8 cellular contexts compared by ENCODE assay signal in genomic region chr1:93672069-93672468, GRCh38. TPM values are rescaled to one million over a fixed set of nuclear protein-coding genes. Genes with fewer than 3 reads are reported as not detected.
DNase-seq lines count a peak whose midpoint lies in the region; ATAC-seq, FAIRE-seq and TF ChIP-seq lines count a peak whose summit lies in the region.
"Had no signal": no experiment of that assay in that cellular context is flagged by ENCODE, and none has a peak within 500 bp of the region (broad histone marks: within the 10 kb centered on the region; RNA-seq: fewer than 3 reads in every experiment).

No MANE protein-coding gene starts in this region.

- no peak overlapping the region for H2AFZ ChIP-seq in HepG2 (ENCODE audit: low read length)
- no peak overlapping the region for H2AFZ ChIP-seq in neuronal stem cell (ENCODE audit: low read length)

- peak in 1 of 2 experiments; percentile 65; a peak in 2 of 4 replicates for TF ChIP-seq EP300 in HepG2 (IDR thresholded peaks at IDR 0.05; ENCODE audit: low read depth in 2 of 2, low read length in 2 of 2)
- no peak for TF ChIP-seq EP300 in HepG2 (CRISPR knock-in tag; IDR thresholded peaks at IDR 0.05; ENCODE audit: borderline replicate concordance)

- peaks cover 1 to 14% of the 10 kb centered on the region in 2 experiments; a peak in 2 of 5 replicates for H3K36me3 ChIP-seq in HepG2 (replicated peaks in 1 of 2; ENCODE audit: control insufficient read depth in 1 of 2, insufficient read depth in 2 of 2, low read length in 2 of 2)
- no peaks in the 10 kb centered on the region for H3K36me3 ChIP-seq in uterus
- H3K36me3 ChIP-seq in neuronal stem cell (replicated peaks in 1 of 2; ENCODE audit: control insufficient read depth in 2 of 2, insufficient read depth in 2 of 2, low read length in 2 of 2): peaks cover 16 to 93% of the 10 kb centered on the region in 2 donors

- peak; percentile 9 for DNase-seq in NCI-H69 (lab: John Stamatoyannopoulos, UW)
- DNase-seq in choroid plexus epithelial cell (ENCODE audit: low read depth): peak; percentile 95
- no peak for DNase-seq in HepG2 (ENCODE audit: low spot score)
- peak; percentile 35 to 81 for DNase-seq in uterus
- no peak for DNase-seq in neuronal stem cell (ENCODE audit: low spot score)
- DNase-seq in germinal center (ENCODE audit: low spot score): no peak
- DNase-seq in activated CD8-positive, alpha-beta memory T cell treated with anti-CD3 and anti-CD28 coated beads for 24 hours: no peak
- DNase-seq: central memory CD4-positive, alpha-beta T cell had no signal

- peaks cover 15% of the 10 kb centered on the region for H3K79me2 ChIP-seq in HepG2 (ENCODE audit: insufficient read depth, low read length)

- POLR2A ChIA-PET in HepG2 (lab: Yijun Ruan, JAX): interaction anchor here (1.8 to 2.8 kb wide), 2 partner anchors 9 to 54 kb away, joined by 10 to 15 read pairs; partner anchors contain the start of gene BCAR3

- H2AK5ac ChIP-seq in neuronal stem cell (ENCODE audit: low read depth, low read length): no peak overlapping the region

- FAIRE-seq in HepG2 (lab: Jason Lieb, UNC): peak; percentile 59

- no peak overlapping the region for H4K91ac ChIP-seq in neuronal stem cell (ENCODE audit: low read depth, low read length, poor library complexity)

- BruUV-seq in HepG2 (replicated peaks; lab: Mats Ljungman, UMichigan): no TSS peak

- no peak overlapping the region for H2BK15ac ChIP-seq in neuronal stem cell (ENCODE audit: low read length)

- H3K4me2 ChIP-seq in HepG2 (ENCODE audit: low read depth, low read length) (peak overlapping the region; percentile 19), neuronal stem cell (ENCODE audit: insufficient read depth, low read length, poor library complexity, severe bottlenecking) (no peak overlapping the region)

- intact Hi-C loops in HepG2 (cut with micrococcal nuclease; ENCODE audit: unreplicated experiment) (no loop called here), uterus (cut with DNase I; ENCODE audit: low total_unique reads) (no loop called here)

- no peak overlapping the region for H3K23ac ChIP-seq in neuronal stem cell (ENCODE audit: low read depth, low read length, poor library complexity)

- H2BK5ac ChIP-seq in neuronal stem cell (ENCODE audit: low read length): no peak overlapping the region

- 0% methylated on average over 1 of the region's 1 CpG for WGBS in HepG2 (ENCODE audit: low lambda C conversion rate)
- no CpG with 5 or more reads among the region's 1 CpG for WGBS in neuronal stem cell (ENCODE audit: extremely low coverage in 2 of 2, insufficient read length in 2 of 2, insufficient replicate concordance in 1 of 2), 2 donors

- H4K20me1 ChIP-seq in HepG2 (ENCODE audit: insufficient read depth, low read length): no peaks in the 10 kb centered on the region

- H3K9ac ChIP-seq in HepG2 (ENCODE audit: insufficient read depth, low read depth, low read length) (no peak overlapping the region), neuronal stem cell (ENCODE audit: low read depth, low read length, poor library complexity) (no peak overlapping the region)

- H4K8ac ChIP-seq in neuronal stem cell (ENCODE audit: low read depth, low read length): no peak overlapping the region

- no peak overlapping the region for H2BK120ac ChIP-seq in neuronal stem cell (ENCODE audit: low read depth, low read length)

- H3K4ac ChIP-seq in neuronal stem cell (ENCODE audit: low read length): no peak overlapping the region

- H3K27ac ChIP-seq in HepG2 (ENCODE audit: extremely low read length, insufficient read depth, low read length): peak overlapping the region; percentile 50
- H3K27ac ChIP-seq in uterus: peak overlapping the region; percentile 22 to 54
- H3K27ac ChIP-seq in neuronal stem cell (replicated peaks; ENCODE audit: low read length): no peak overlapping the region

- CTCF ChIA-PET in HepG2 (lab: Yijun Ruan, JAX; ENCODE audit: low intra/inter-chr PET ratio, low total read pairs): no interaction called here

- no peak overlapping the region for H3K14ac ChIP-seq in neuronal stem cell (ENCODE audit: low read length)

- no peak for TF ChIP-seq RAD21 in HepG2 (CRISPR knock-in tag; IDR thresholded peaks at IDR 0.05)

- peak; percentile 21; the same call in 1 of the 3 replicates for ATAC-seq in HepG2

- H3K79me1 ChIP-seq in neuronal stem cell (ENCODE audit: low read depth, low read length): no peaks in the 10 kb centered on the region

- H3K4me3 ChIP-seq in choroid plexus epithelial cell (ENCODE audit: low read depth, low read length): no peak overlapping the region
- no peak overlapping the region for H3K4me3 ChIP-seq in HepG2 (replicated peaks in 1 of 3; ENCODE audit: insufficient read depth in 1 of 3, low read depth in 2 of 3, low read length in 3 of 3)
- no peak overlapping the region for H3K4me3 ChIP-seq in uterus
- H3K4me3 ChIP-seq in neuronal stem cell (ENCODE audit: low read length in 2 of 2): no peak overlapping the region

- TF ChIP-seq POLR2A in HepG2 (IDR thresholded peaks at IDR 0.05; ENCODE audit: insufficient read depth in 1 of 2, low read depth in 2 of 2, low read length in 2 of 2) (no peak), uterus (IDR thresholded peaks at IDR 0.05) (no peak)

- TF ChIP-seq CTCF in choroid plexus epithelial cell (conservative IDR thresholded peaks at IDR 0.05; ENCODE audit: low read depth, low read length) (no peak), HepG2 (CRISPR knock-in tag; IDR thresholded peaks at IDR 0.05) (no peak), uterus (IDR thresholded peaks at IDR 0.05) (no peak)

- H3K4me1 ChIP-seq in HepG2 (ENCODE audit: insufficient read depth, low read length) (peaks cover 77% of the 10 kb centered on the region), uterus (no peaks in the 10 kb centered on the region), neuronal stem cell (ENCODE audit: control insufficient read depth in 2 of 2, insufficient read depth in 1 of 2, low read depth in 1 of 2, low read length in 2 of 2) (peaks cover 11 to 25% of the 10 kb centered on the region in 2 donors)

- no peaks in the 10 kb centered on the region for H3K27me3 ChIP-seq in HepG2 (ENCODE audit: control insufficient read depth in 1 of 2, insufficient read depth in 2 of 2, low read length in 2 of 2)
- H3K27me3 ChIP-seq in uterus: no peaks in the 10 kb centered on the region
- no peaks in the 10 kb centered on the region for H3K27me3 ChIP-seq in neuronal stem cell (ENCODE audit: control insufficient read depth in 3 of 3, insufficient read depth in 3 of 3, low read depth in 1 of 3, low read length in 3 of 3)

- no peaks in the 10 kb centered on the region for H3K9me3 ChIP-seq in HepG2 (ENCODE audit: low read length)
- H3K9me3 ChIP-seq in uterus: no peaks in the 10 kb centered on the region
- H3K9me3 ChIP-seq in neuronal stem cell (replicated peaks in 1 of 2; ENCODE audit: control insufficient read depth in 2 of 2, insufficient read depth in 1 of 2, low read depth in 1 of 2, low read length in 2 of 2): peaks cover 0 to 9% of the 10 kb centered on the region in 2 donors

- no peak overlapping the region for H2BK12ac ChIP-seq in neuronal stem cell (ENCODE audit: low read length)

- in situ Hi-C loops in HepG2 (cut with HindIII; ENCODE audit: extremely low pct_ligation_motif_present, low pct_unique_long_range_greater_than_20kb): no loop called here

- no peak overlapping the region for H3K18ac ChIP-seq in neuronal stem cell (ENCODE audit: low read length)

TF ChIP-seq in HepG2, 621 proteins besides CTCF, POLR2A, EP300 and RAD21 (continues in another document):
- no peak for TF ChIP-seq NCOA1 (CRISPR knock-in tag; IDR thresholded peaks at IDR 0.05)
- no peak for TF ChIP-seq MAFF (IDR thresholded peaks at IDR 0.05; ENCODE audit: low read depth, low read length)
- TF ChIP-seq, protein P1, sequence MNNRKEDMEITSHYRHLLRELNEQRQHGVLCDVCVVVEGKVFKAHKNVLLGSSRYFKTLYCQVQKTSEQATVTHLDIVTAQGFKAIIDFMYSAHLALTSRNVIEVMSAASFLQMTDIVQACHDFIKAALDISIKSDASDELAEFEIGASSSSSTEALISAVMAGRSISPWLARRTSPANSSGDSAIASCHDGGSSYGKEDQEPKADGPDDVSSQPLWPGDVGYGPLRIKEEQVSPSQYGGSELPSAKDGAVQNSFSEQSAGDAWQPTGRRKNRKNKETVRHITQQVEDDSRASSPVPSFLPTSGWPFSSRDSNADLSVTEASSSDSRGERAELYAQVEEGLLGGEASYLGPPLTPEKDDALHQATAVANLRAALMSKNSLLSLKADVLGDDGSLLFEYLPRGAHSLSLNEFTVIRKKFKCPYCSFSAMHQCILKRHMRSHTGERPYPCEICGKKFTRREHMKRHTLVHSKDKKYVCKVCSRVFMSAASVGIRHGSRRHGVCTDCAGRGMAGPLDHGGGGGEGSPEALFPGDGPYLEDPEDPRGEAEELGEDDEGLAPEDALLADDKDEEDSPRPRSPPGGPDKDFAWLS (CRISPR knock-in tag; IDR thresholded peaks at IDR 0.05; ENCODE audit: borderline replicate concordance): no peak
- TF ChIP-seq ZNF510 (CRISPR knock-in tag; IDR thresholded peaks at IDR 0.05; ENCODE audit: low read depth): no peak
- no peak for TF ChIP-seq NR1H2 (CRISPR knock-in tag; IDR thresholded peaks at IDR 0.05; ENCODE audit: borderline replicate concordance, low read depth)

RNA-seq across cellular contexts. Expression of gene BCAR3, which starts 9.6 kb away (rescaled TPM):
- 4.8 and 5.5 TPM in 2 replicates for total RNA-seq in HepG2 (2016; rRNA removed; fragmentation: Illumina TruSeq; extraction: Trizol)
- 2.6 and 3.2 TPM in 2 replicates for total RNA-seq in HepG2 (2016; cell fraction: cytosol; rRNA removed; fragmentation: Illumina TruSeq; extraction: Trizol; ENCODE audit: low read depth)
- 4.7 and 5.1 TPM in 2 replicates for total RNA-seq in HepG2 (2016; cell fraction: insoluble cytoplasmic fraction; rRNA removed; fragmentation: Illumina TruSeq; extraction: Trizol)
- 3.3 and 3.5 TPM in 2 replicates for total RNA-seq in HepG2 (2016; cell fraction: membrane; rRNA removed; fragmentation: Illumina TruSeq; extraction: Trizol)
- total RNA-seq in HepG2 (2016; cell fraction: nucleus; rRNA removed; fragmentation: Illumina TruSeq; extraction: Trizol): 4.6 TPM in 2 replicates
- polyA plus RNA-seq in HepG2 (2011; rRNA removed): 3.6 and 5.4 TPM in 2 replicates
- 3.1 and 3.4 TPM in 2 replicates for polyA plus RNA-seq in HepG2 (2011; cell fraction: cytosol; rRNA removed)
- polyA plus RNA-seq in HepG2 (2011; cell fraction: nucleus; rRNA removed): 6.8 and 8.6 TPM in 2 replicates
- 4.7 and 5.8 TPM in 2 replicates for polyA plus RNA-seq in HepG2 (2012)
- polyA plus RNA-seq in HepG2 (2016; cell fraction: cytosol; fragmentation: Illumina TruSeq; extraction: Trizol; ENCODE audit: low read depth): 0.58 and 0.79 TPM in 2 replicates
- 4.8 and 6.3 TPM in 2 replicates for polyA plus RNA-seq in HepG2 (2016; cell fraction: insoluble cytoplasmic fraction; fragmentation: Illumina TruSeq; extraction: Trizol; ENCODE audit: low read depth)
- polyA plus RNA-seq in HepG2 (2016; cell fraction: membrane; fragmentation: Illumina TruSeq; extraction: Trizol; ENCODE audit: low read depth): 1.2 and 1.6 TPM in 2 replicates
- 3.7 and 6.7 TPM in 2 replicates for polyA plus RNA-seq in HepG2 (2016; cell fraction: nucleus; fragmentation: Illumina TruSeq; extraction: Trizol; ENCODE audit: insufficient read depth, low read depth)
- polyA minus RNA-seq in HepG2 (2011; rRNA and poly(A)+ RNA removed; ENCODE audit: low replicate concordance): 8.2 and 39.9 TPM in 2 replicates
- polyA minus RNA-seq in HepG2 (2011; cell fraction: cytosol; rRNA and poly(A)+ RNA removed): 7.6 and 8.4 TPM in 2 replicates
- polyA minus RNA-seq in HepG2 (2011; cell fraction: nucleus; rRNA and poly(A)+ RNA removed): 10.4 and 10.6 TPM in 2 replicates
- total RNA-seq in uterus: 10 to 100 TPM in 3 of 4 donors, 1 to 10 TPM in 1; 8.5 to 56.8 (median 20.2) TPM
- polyA plus RNA-seq in neuronal stem cell (2013, experiment 1 of 2): 15.9 TPM
- 16.0 TPM for polyA plus RNA-seq in neuronal stem cell (2013, experiment 2 of 2)

Comparison
In these comparisons a context has a peak if more than half of its experiments do, and no peak if none do; other contexts are left out.
1. DNase-seq: peak in NCI-H69 (single experiment), choroid plexus epithelial cell (single experiment) and uterus (2 of 2); none in HepG2 (single experiment), neuronal stem cell (single experiment), germinal center (single experiment) and activated CD8-positive, alpha-beta memory T cell treated with anti-CD3 and anti-CD28 coated beads for 24 hours (single experiment).